Comparison of ENCODE assay signal across 8 cellular contexts in the genomic region with DNA sequence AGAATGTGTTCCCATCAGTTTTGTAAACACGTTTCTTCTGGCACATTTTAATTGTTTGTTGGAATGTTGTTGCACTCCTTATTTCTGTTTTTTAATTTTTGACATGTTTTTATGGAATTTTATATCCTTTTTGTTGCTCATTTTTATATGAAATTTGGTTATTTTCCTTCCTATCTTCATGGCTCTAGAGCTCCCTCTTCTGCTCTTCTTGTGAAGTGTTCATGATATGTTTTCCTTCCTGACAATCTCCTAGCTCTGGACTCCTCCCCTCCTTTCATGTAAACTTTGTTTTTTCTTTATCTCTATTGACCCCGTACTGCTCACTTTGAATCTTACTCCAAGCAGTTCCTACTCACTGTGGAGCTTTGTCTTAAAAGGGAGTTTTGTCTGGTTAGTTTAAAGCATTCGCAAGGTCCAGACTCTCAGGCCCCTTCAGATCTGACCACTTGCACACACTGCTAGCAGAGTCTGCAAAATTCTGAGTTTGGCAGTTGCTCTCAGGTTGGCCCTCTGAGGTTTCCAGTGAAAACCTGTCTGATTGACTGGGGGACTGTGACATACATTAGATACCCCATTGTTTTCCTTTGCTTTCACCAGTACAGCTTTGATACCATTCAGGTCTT.
DNase-seq lines count a peak whose midpoint lies in the region; ATAC-seq and TF ChIP-seq lines count a peak whose summit lies in the region.

No MANE protein-coding gene starts in this region.

- H3K27me3 ChIP-seq in sigmoid colon: no peaks in the 10 kb centered on the region
- H3K27me3 ChIP-seq in vagina: no peaks in the 10 kb centered on the region
- no peaks in the 10 kb centered on the region for H3K27me3 ChIP-seq in right cardiac atrium (ENCODE audit: control insufficient read depth, insufficient read depth)

- WGBS in sigmoid colon, 2 donors: 42 to 46% methylated on average over 3 of the region's 3 CpGs
- 38% methylated on average over 3 of the region's 3 CpGs for WGBS in right cardiac atrium

- TF ChIP-seq POLR2A in sigmoid colon (IDR thresholded peaks at IDR 0.05) (no peak), vagina (IDR thresholded peaks at IDR 0.05) (no peak)

- no peak overlapping the region for H3K4me3 ChIP-seq in epithelial cell of proximal tubule (ENCODE audit: low read depth, low read length)
- no peak overlapping the region for H3K4me3 ChIP-seq in sigmoid colon
- no peak overlapping the region for H3K4me3 ChIP-seq in vagina
- H3K4me3 ChIP-seq in right cardiac atrium (ENCODE audit: low read length): no peak overlapping the region

- H3K36me3 ChIP-seq in sigmoid colon (no peaks in the 10 kb centered on the region), vagina (no peaks in the 10 kb centered on the region)

- peak; percentile 60 for ATAC-seq in GM19395 (IDR thresholded peaks at IDR 0.05; ENCODE audit: unreplicated experiment)
- ATAC-seq in right cardiac atrium: no peak

- no peaks in the 10 kb centered on the region for H3K4me1 ChIP-seq in sigmoid colon
- no peaks in the 10 kb centered on the region for H3K4me1 ChIP-seq in vagina
- H3K4me1 ChIP-seq in right cardiac atrium (ENCODE audit: control insufficient read depth, insufficient read depth, low read length): no peaks in the 10 kb centered on the region

- DNase-seq in Ammon's horn (ENCODE audit: low spot score): peak; percentile 22
- DNase-seq in NCI-H82 (lab: John Stamatoyannopoulos, UW): peak; percentile 44
- DNase-seq in epithelial cell of proximal tubule (ENCODE audit: low read depth): no peak
- DNase-seq in sigmoid colon: no peak
- no peak for DNase-seq in activated T-cell treated with anti-CD3 and anti-CD28 coated beads, Interleukin-2, amount 50 U/mL, for 48 hours
- no peak for DNase-seq in vagina (ENCODE audit: extremely low spot score in 2 of 2)
- DNase-seq in right cardiac atrium: no peak

- TF ChIP-seq CTCF in epithelial cell of proximal tubule (conservative IDR thresholded peaks at IDR 0.05; ENCODE audit: low read depth, low read length) (peak; percentile 69), sigmoid colon (IDR thresholded peaks at IDR 0.05) (peak in 3 of 4 experiments; percentile 23 to 51 (median 47)), vagina (IDR thresholded peaks at IDR 0.05) (no peak)

- intact Hi-C loops in sigmoid colon (cut with DNase I): no loop called here
- intact Hi-C loops in vagina (cut with DNase I): no loop called here
- intact Hi-C loops in right cardiac atrium (cut with DNase I): no loop called here

- H3K27ac ChIP-seq in sigmoid colon: no peak overlapping the region
- H3K27ac ChIP-seq in vagina: no peak overlapping the region
- H3K27ac ChIP-seq in right cardiac atrium (ENCODE audit: low read length): no peak overlapping the region

- TF ChIP-seq EP300 in sigmoid colon (IDR thresholded peaks at IDR 0.05): no peak

- H3K9me3 ChIP-seq in sigmoid colon: no peaks in the 10 kb centered on the region
- H3K9me3 ChIP-seq in vagina: no peaks in the 10 kb centered on the region
- H3K9me3 ChIP-seq in right cardiac atrium (ENCODE audit: control insufficient read depth, low read length): no peaks in the 10 kb centered on the region

Comparison
In these comparisons a context has a peak if more than half of its experiments do, and no peak if none do; other contexts are left out.
1. DNase-seq: peak in Ammon's horn (single experiment) and NCI-H82 (single experiment); none in epithelial cell of proximal tubule (single experiment), sigmoid colon (single experiment), activated T-cell treated with anti-CD3 and anti-CD28 coated beads, Interleukin-2, amount 50 U/mL, for 48 hours (0 of 2), vagina (0 of 2) and right cardiac atrium (0 of 3).
2. CTCF ChIP-seq: peak in epithelial cell of proximal tubule (single experiment) and sigmoid colon (3 of 4); none in vagina (0 of 3).